25 cellular contexts compared by ENCODE assay signal in the genomic region with DNA sequence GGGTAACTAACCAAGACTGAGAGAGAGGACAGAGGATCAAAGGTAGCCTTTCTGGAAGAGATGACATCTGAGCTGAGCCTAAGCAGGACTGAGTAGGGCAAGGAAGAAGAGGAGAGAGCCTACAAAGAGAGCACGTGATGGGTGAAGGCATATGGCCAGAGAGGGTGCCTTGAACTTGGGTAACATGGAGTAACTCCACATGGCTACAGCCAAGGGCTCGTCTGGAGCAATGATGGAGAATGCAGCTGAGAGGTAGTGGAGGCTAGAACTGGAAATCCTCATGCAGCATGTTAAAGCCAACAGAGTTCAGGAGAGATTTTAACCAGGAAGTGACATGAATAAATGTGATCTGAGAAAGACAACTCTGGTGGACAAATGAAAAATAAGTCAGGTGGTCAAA.
A peak's percentile ranks its signal among the peaks of the same experiment; 100 is the strongest.
DNase-seq lines count a peak whose midpoint lies in the region; ATAC-seq, FAIRE-seq and TF ChIP-seq lines count a peak whose summit lies in the region.
"Had no signal": no experiment of that assay in that cellular context is flagged by ENCODE, and none has a peak within 500 bp of the region (broad histone marks: within the 10 kb centered on the region; RNA-seq: fewer than 3 reads in every experiment).

No MANE protein-coding gene starts in this region.

- H4K91ac ChIP-seq in IMR-90 (ENCODE audit: insufficient read depth, low read depth, low read length) (peak overlapping the region; percentile 80), mesenchymal stem cell (ENCODE audit: low read length) (peak overlapping the region; percentile 48)

- peak overlapping the region; percentile 97; the same call in 2 of the 3 replicates for H2BK15ac ChIP-seq in IMR-90 (ENCODE audit: low read depth, low read length)
- peak overlapping the region; percentile 55 for H2BK15ac ChIP-seq in mesenchymal stem cell (ENCODE audit: low read depth, poor library complexity, severe bottlenecking)

- H3K9me3 ChIP-seq in IMR-90 (ENCODE audit: control insufficient read depth, insufficient read depth, low read length) (no peaks in the 10 kb centered on the region), astrocyte (ENCODE audit: insufficient read depth, low read depth, low read length) (no peaks in the 10 kb centered on the region), mesenchymal stem cell (ENCODE audit: control insufficient read depth, low read length) (no peaks in the 10 kb centered on the region), aorta (ENCODE audit: control insufficient read depth, low read length) (no peaks in the 10 kb centered on the region), kidney (ENCODE audit: control insufficient read depth in 1 of 2, low read length in 2 of 2) (no peaks in the 10 kb centered on the region)
- H3K9me3 ChIP-seq: right atrium auricular region had no signal

- H3K14ac ChIP-seq in IMR-90 (replicated peaks; ENCODE audit: low read depth, low read length) (peak overlapping the region; percentile 91), mesenchymal stem cell (ENCODE audit: low read length in 2 of 2) (peak overlapping the region in 1 of 2 experiments; percentile 2)

- peak overlapping the region; percentile 60 to 73 for H2BK12ac ChIP-seq in mesenchymal stem cell (ENCODE audit: low read length in 2 of 2)

- H4K20me1 ChIP-seq in IMR-90 (ENCODE audit: insufficient read depth, low read length) (no peaks in the 10 kb centered on the region), astrocyte (ENCODE audit: insufficient read depth, low read length) (no peaks in the 10 kb centered on the region)
- H4K20me1 ChIP-seq: BLaER1 treated with 17β-estradiol and CSF1 and Interleukin-3, amounts not matched to agents 10 nM and 100 nM had no signal

- FAIRE-seq in astrocyte (lab: Jason Lieb, UNC) = no peak
- FAIRE-seq in kidney (lab: Jason Lieb, UNC) = no peak
- FAIRE-seq: small intestine had no signal

- no peak overlapping the region for H2AK9ac ChIP-seq in IMR-90 (replicated peaks; ENCODE audit: low read depth, low read length, poor library complexity)

- 100% methylated on average over 1 of the region's 2 CpGs; no CpG with 5 or more reads in 1 of the 2 experiments for WGBS in IMR-90 (ENCODE audit: extremely low coverage in 2 of 2, insufficient read length in 1 of 2), 2 experiments
- 90% methylated on average over 2 of the region's 2 CpGs for WGBS in mesenchymal stem cell
- 87 to 89% methylated on average over 2 of the region's 2 CpGs for WGBS in aorta, 2 donors

- BruUV-seq in IMR-90 (replicated peaks; lab: Mats Ljungman, UMichigan) = no TSS peak

- DNase-seq in IMR-90 = no peak
- no peak for DNase-seq in astrocyte (ENCODE audit: low read depth)
- no peak for DNase-seq in mesenchymal stem cell
- no peak for DNase-seq in aorta
- DNase-seq in kidney = no peak
- DNase-seq in amygdala (lab: John Stamatoyannopoulos, UW) = no peak
- no peak for DNase-seq in NCI-H1105 treated with DMSO at 0.1 percent for 48 hours (lab: John Stamatoyannopoulos, UW)
- DNase-seq: activated CD4-positive, alpha-beta T cell treated with anti-CD3 and anti-CD28 coated beads, Interleukin-2, amount 50 U/mL, for 4 hours; activated naive CD4-positive, alpha-beta T cell; activated T-cell treated with anti-CD3 and anti-CD28 coated beads, Interleukin-2, amount 50 U/mL, for 48 hours; effector CD8-positive, alpha-beta T cell; GOT3; HFFc6; NCI-H1048; NCI-H187 treated with DMSO at 0.1 percent for 48 hours; NCI-H2171; NCI-H510A treated with DMSO at 0.1 percent for 48 hours; small intestine; stimulated activated naive CD4-positive, alpha-beta T cell treated with Interleukin-2 at 50 U/mL for 16 hours had no signal

- no peak overlapping the region for H3K4me3 Mint-ChIP-seq in astrocyte (ENCODE audit: unreplicated experiment)
- H3K4me3 Mint-ChIP-seq: HFFc6, memory B cell, neural crest cell had no signal

- H3K4me3 ChIP-seq in IMR-90 (ENCODE audit: insufficient read depth, low read depth, low read length) (no peak overlapping the region), astrocyte (ENCODE audit: insufficient read depth, low read depth, low read length) (no peak overlapping the region), mesenchymal stem cell (ENCODE audit: insufficient read depth in 1 of 2, low read depth in 1 of 2, low read length in 2 of 2) (no peak overlapping the region), aorta (ENCODE audit: low read length in 2 of 2) (no peak overlapping the region), kidney (ENCODE audit: low read length in 2 of 2) (no peak overlapping the region)
- H3K4me3 ChIP-seq: BLaER1 treated with 17β-estradiol and CSF1 and Interleukin-3, amounts not matched to agents 10 nM and 100 nM; right atrium auricular region had no signal

- CTCF ChIA-PET in IMR-90 (lab: Yijun Ruan, JAX) = no interaction called here

- H2AFZ ChIP-seq in IMR-90 (replicated peaks; ENCODE audit: low read length, poor library complexity) (peak overlapping the region; percentile 6), astrocyte (ENCODE audit: low read depth, low read length) (no peak overlapping the region), mesenchymal stem cell (ENCODE audit: low read depth, low read length) (no peak overlapping the region)

- peak overlapping the region; percentile 80 for H3K4ac ChIP-seq in IMR-90 (ENCODE audit: low read depth, low read length)
- H3K4ac ChIP-seq in mesenchymal stem cell (ENCODE audit: low read depth in 1 of 2, low read length in 2 of 2) = peak overlapping the region in 1 of 2 experiments; percentile 77

- peaks cover 7% of the 10 kb centered on the region for H3K9me3 Mint-ChIP-seq in astrocyte (ENCODE audit: unreplicated experiment)
- H3K9me3 Mint-ChIP-seq: HFFc6, memory B cell, neural crest cell had no signal

- peaks cover 12% of the 10 kb centered on the region for H3K9me1 ChIP-seq in IMR-90 (ENCODE audit: insufficient read depth, low read length)

- no peaks in the 10 kb centered on the region for H3K27me3 ChIP-seq in IMR-90 (ENCODE audit: control insufficient read depth, insufficient read depth, low read length)
- no peaks in the 10 kb centered on the region for H3K27me3 ChIP-seq in astrocyte (ENCODE audit: insufficient read depth, low read length)
- H3K27me3 ChIP-seq in mesenchymal stem cell (ENCODE audit: control insufficient read depth in 1 of 2, insufficient read depth in 1 of 2, low read length in 2 of 2) = no peaks in the 10 kb centered on the region
- H3K27me3 ChIP-seq in aorta (ENCODE audit: control insufficient read depth in 1 of 2, insufficient read depth in 2 of 2, low read length in 1 of 2) = no peaks in the 10 kb centered on the region
- H3K27me3 ChIP-seq: BLaER1 treated with 17β-estradiol and CSF1 and Interleukin-3, amounts not matched to agents 10 nM and 100 nM; right atrium auricular region had no signal

- no peak overlapping the region for H3K56ac ChIP-seq in IMR-90 (ENCODE audit: extremely low read depth, insufficient read depth, low read length)

- peak overlapping the region; percentile 20 for H2BK5ac ChIP-seq in IMR-90 (ENCODE audit: low read depth, low read length, poor library complexity, severe bottlenecking)
- no peak overlapping the region for H2BK5ac ChIP-seq in mesenchymal stem cell (ENCODE audit: low read depth, low read length, poor library complexity, severe bottlenecking)

- no peaks in the 10 kb centered on the region for H3K79me2 ChIP-seq in astrocyte (ENCODE audit: insufficient read depth, low read length)

- peak overlapping the region; percentile 94 for H2BK20ac ChIP-seq in IMR-90 (ENCODE audit: low read depth, low read length)

- no peak for TF ChIP-seq RAD21 in IMR-90 (IDR thresholded peaks at IDR 0.05; ENCODE audit: low read length)

- no peak overlapping the region for H3K27ac Mint-ChIP-seq in astrocyte (ENCODE audit: unreplicated experiment)
- H3K27ac Mint-ChIP-seq: HFFc6, memory B cell had no signal

- in situ Hi-C loops in IMR-90 (cut with MboI; ENCODE audit: low sequenced_read_pairs) = no loop called here

- peak overlapping the region; percentile 93 for H2BK120ac ChIP-seq in IMR-90 (ENCODE audit: low read depth, low read length)
- H2BK120ac ChIP-seq in mesenchymal stem cell (ENCODE audit: low read depth, low read length) = peak overlapping the region; percentile 29

- dilution Hi-C loops in IMR-90 (cut with HindIII; ENCODE audit: low sequenced_read_pairs, unreplicated experiment) = no loop called here

- H2AK5ac ChIP-seq in IMR-90 (ENCODE audit: low read depth, low read length) (peak overlapping the region; percentile 95), mesenchymal stem cell (ENCODE audit: low read length, severe bottlenecking) (peak overlapping the region; percentile 82)

- TF ChIP-seq CTCF in IMR-90 (conservative IDR thresholded peaks at IDR 0.05; ENCODE audit: low read depth, low read length) = no peak
- TF ChIP-seq CTCF in astrocyte (IDR thresholded peaks at IDR 0.05; ENCODE audit: insufficient read depth, low read depth, low read length) = no peak
- no peak for TF ChIP-seq CTCF in kidney (IDR thresholded peaks at IDR 0.05; ENCODE audit: borderline replicate concordance, extremely low read depth, insufficient read depth)

- H3K36me3 Mint-ChIP-seq in astrocyte (ENCODE audit: low read depth, unreplicated experiment) = no peaks in the 10 kb centered on the region
- H3K36me3 Mint-ChIP-seq: memory B cell had no signal

- H3K79me1 ChIP-seq in IMR-90 (ENCODE audit: low read depth in 1 of 2, low read length in 2 of 2) (no peaks in the 10 kb centered on the region), mesenchymal stem cell (replicated peaks; ENCODE audit: low read length, poor library complexity, severe bottlenecking) (no peaks in the 10 kb centered on the region)

- H3K18ac ChIP-seq in IMR-90 (ENCODE audit: low read depth, low read length) (peak overlapping the region; percentile 86), mesenchymal stem cell (ENCODE audit: low read depth in 1 of 2, low read length in 2 of 2) (peak overlapping the region; percentile 14 to 87)

- intact Hi-C loops in IMR-90 (cut with micrococcal nuclease) = no loop called here
- intact Hi-C loops in aorta (cut with DNase I) = loop anchor here (5.0 kb wide), 2 partner anchors 98 to 113 kb away; no protein-coding TSS in a partner anchor
- intact Hi-C loops in kidney (cut with DNase I) = no loop called here

- peak overlapping the region; percentile 30 for H3K27ac ChIP-seq in IMR-90 (ENCODE audit: insufficient read depth, low read length)
- peak overlapping the region; percentile 97 for H3K27ac ChIP-seq in astrocyte (ENCODE audit: low read depth, low read length)
- peak overlapping the region; percentile 95 for H3K27ac ChIP-seq in mesenchymal stem cell (ENCODE audit: low read length, poor library complexity, severe bottlenecking)
- H3K27ac ChIP-seq in aorta (ENCODE audit: low read depth in 1 of 2, low read length in 2 of 2) = peak overlapping the region; percentile 41 to 91
- H3K27ac ChIP-seq in kidney (ENCODE audit: low read depth in 2 of 2, low read length in 2 of 2) = no peak overlapping the region
- H3K27ac ChIP-seq: BLaER1 treated with 17β-estradiol and CSF1 and Interleukin-3, amounts not matched to agents 10 nM and 100 nM had no signal

- no peak for TF ChIP-seq POLR2A in IMR-90 (IDR thresholded peaks at IDR 0.05; ENCODE audit: low read depth, low read length)

- H3K9ac ChIP-seq in IMR-90 (ENCODE audit: low read depth, low read length) (no peak overlapping the region), astrocyte (ENCODE audit: low read length) (peak overlapping the region; percentile 51), mesenchymal stem cell (ENCODE audit: low read length) (no peak overlapping the region), kidney (ENCODE audit: low read length in 2 of 2) (no peak overlapping the region)
- H3K9ac ChIP-seq: BLaER1 treated with 17β-estradiol and CSF1 and Interleukin-3, amounts not matched to agents 10 nM and 100 nM had no signal

- H3K36me3 ChIP-seq in IMR-90 (ENCODE audit: control insufficient read depth, insufficient read depth, low read length) (no peaks in the 10 kb centered on the region), astrocyte (ENCODE audit: insufficient read depth, low read length) (no peaks in the 10 kb centered on the region), mesenchymal stem cell (ENCODE audit: control insufficient read depth in 1 of 2, insufficient read depth in 2 of 2, low read depth in 1 of 2, low read length in 2 of 2) (no peaks in the 10 kb centered on the region), aorta (ENCODE audit: control insufficient read depth in 1 of 2, insufficient read depth in 2 of 2, low read length in 1 of 2) (no peaks in the 10 kb centered on the region), kidney (ENCODE audit: control insufficient read depth in 1 of 2, insufficient read depth in 2 of 2, low read length in 2 of 2) (no peaks in the 10 kb centered on the region)
- H3K36me3 ChIP-seq: BLaER1 treated with 17β-estradiol and CSF1 and Interleukin-3, amounts not matched to agents 10 nM and 100 nM; right atrium auricular region had no signal

- H3K4me1 ChIP-seq in IMR-90 (ENCODE audit: control insufficient read depth, insufficient read depth, low read length) (peaks cover 18% of the 10 kb centered on the region), astrocyte (ENCODE audit: insufficient read depth, low read length) (peaks cover 36% of the 10 kb centered on the region), mesenchymal stem cell (ENCODE audit: control insufficient read depth, insufficient read depth, low read depth, low read length) (peaks cover 8% of the 10 kb centered on the region), aorta (ENCODE audit: control insufficient read depth in 1 of 2, insufficient read depth in 2 of 2, low read length in 2 of 2) (peaks cover 0 to 15% of the 10 kb centered on the region in 2 donors), kidney (ENCODE audit: control insufficient read depth in 1 of 2, insufficient read depth in 1 of 2, low read depth in 1 of 2, low read length in 2 of 2) (no peaks in the 10 kb centered on the region)

- POLR2A ChIA-PET in IMR-90 (lab: Charles Lee; ENCODE audit: unreplicated experiment) = no interaction called here

- H3K23ac ChIP-seq in IMR-90 (ENCODE audit: low read depth, low read length) = no peak overlapping the region
- no peak overlapping the region for H3K23ac ChIP-seq in mesenchymal stem cell (ENCODE audit: low read length in 2 of 2)

- no peak overlapping the region for H4K5ac ChIP-seq in IMR-90 (ENCODE audit: low read depth, low read length)

- no peak overlapping the region for H3K4me2 ChIP-seq in IMR-90 (ENCODE audit: low read depth, low read length)
- H3K4me2 ChIP-seq in astrocyte (ENCODE audit: low read length) = peak overlapping the region; percentile 69
- H3K4me2 ChIP-seq in mesenchymal stem cell (ENCODE audit: low read length, poor library complexity, severe bottlenecking) = no peak overlapping the region

- no peak for ATAC-seq in IMR-90 (ENCODE audit: low read depth)
- no peak for ATAC-seq in aorta (ENCODE audit: low FRiP score)
- ATAC-seq: activated CD4-positive, CD25-positive, alpha-beta regulatory T cell treated with anti-CD3 and anti-CD28 coated beads, Interleukin-2, amount 50 U/mL, for 24 hours; left lobe of liver had no signal

- H4K8ac ChIP-seq in IMR-90 (ENCODE audit: low read depth in 2 of 2, low read length in 2 of 2) = peak overlapping the region; percentile 25 to 71; a peak in 2 of 4 replicates
- no peak overlapping the region for H4K8ac ChIP-seq in mesenchymal stem cell (ENCODE audit: low read length)

- H3K27me3 Mint-ChIP-seq in astrocyte (ENCODE audit: low read depth, unreplicated experiment) = no peaks in the 10 kb centered on the region
- H3K27me3 Mint-ChIP-seq: memory B cell had no signal

- peaks cover 16% of the 10 kb centered on the region for H3K4me1 Mint-ChIP-seq in astrocyte (ENCODE audit: low read depth, unreplicated experiment)
- H3K4me1 Mint-ChIP-seq: neural crest cell had no signal

Comparison
In these comparisons a context has a peak if more than half of its experiments do, and no peak if none do; other contexts are left out.
1. H3K27ac ChIP-seq: peak in IMR-90 (single experiment), astrocyte (single experiment), mesenchymal stem cell (single experiment) and aorta (2 of 2); none in kidney (0 of 2).
2. intact Hi-C loops: an anchor here in aorta (5.0 kb wide); none called in IMR-90 and kidney.